Comparison of ENCODE assay signal across 8 cellular contexts in genomic region chr4:16001484-16001858, GRCh38. TPM values are rescaled to one million over a fixed set of nuclear protein-coding genes. Genes with fewer than 3 reads are reported as not detected.
DNase-seq lines count a peak whose midpoint lies in the region; ATAC-seq and TF ChIP-seq lines count a peak whose summit lies in the region.

No MANE protein-coding gene starts in this region.

- TF ChIP-seq CTCF in RWPE1 (conservative IDR thresholded peaks at IDR 0.05; ENCODE audit: low read depth) (peak; percentile 86), progenitor cell of endocrine pancreas (IDR thresholded peaks at IDR 0.05; ENCODE audit: unreplicated experiment) (peak; percentile 77)

- no peak overlapping the region for H3K27ac Mint-ChIP-seq in activated naive CD8-positive, alpha-beta T cell treated with anti-CD3 and anti-CD28 coated beads for 36 hours
- H3K27ac Mint-ChIP-seq in progenitor cell of endocrine pancreas, result no peak overlapping the region

- DNase-seq in GDM1 (lab: John Stamatoyannopoulos, UW) (peak; percentile 78), HuH-7.5 (ENCODE audit: low spot score) (peak; percentile 65), RWPE1 (ENCODE audit: low spot score) (peak; percentile 59), Right ventricle myocardium superior (peak; percentile 48), progenitor cell of endocrine pancreas (ENCODE audit: low spot score, unreplicated experiment) (peak; percentile 23), mesenteric fat pad (ENCODE audit: low spot score) (no peak)
- peak; percentile 36 for DNase-seq in activated naive CD8-positive, alpha-beta T cell treated with anti-CD3 and anti-CD28 coated beads for 36 hours

- no peaks in the 10 kb centered on the region for H3K36me3 Mint-ChIP-seq in activated naive CD8-positive, alpha-beta T cell treated with anti-CD3 and anti-CD28 coated beads for 36 hours
- peaks cover 13% of the 10 kb centered on the region for H3K36me3 Mint-ChIP-seq in progenitor cell of endocrine pancreas (ENCODE audit: insufficient read depth)

- H3K27ac ChIP-seq in RWPE1, result no peak overlapping the region

- intact Hi-C loops in Right ventricle myocardium superior (cut with DNase I), result loop anchor here (5.0 to 10.0 kb wide), 2 partner anchors 119 to 197 kb away; no protein-coding TSS in a partner anchor

- CTCF ChIA-PET in RWPE1 (lab: Yijun Ruan, JAX), result interaction anchor here (0.6 to 2.3 kb wide), 9 partner anchors 11 to 263 kb away, joined by 3 to 20 read pairs (median 4); no protein-coding TSS in a partner anchor

- POLR2A ChIA-PET in RWPE1 (lab: Yijun Ruan, JAX; ENCODE audit: low non-redundant PET), result no interaction called here

- ATAC-seq in GM21529 (IDR thresholded peaks at IDR 0.05; ENCODE audit: unreplicated experiment), result peak; percentile 97
- ATAC-seq in Right ventricle myocardium superior (ENCODE audit: poor library complexity), result peak; percentile 96

- H3K9me3 Mint-ChIP-seq in activated naive CD8-positive, alpha-beta T cell treated with anti-CD3 and anti-CD28 coated beads for 36 hours, result no peaks in the 10 kb centered on the region
- H3K9me3 Mint-ChIP-seq in progenitor cell of endocrine pancreas (ENCODE audit: low read depth), result no peaks in the 10 kb centered on the region

- no peak overlapping the region for H3K4me3 Mint-ChIP-seq in activated naive CD8-positive, alpha-beta T cell treated with anti-CD3 and anti-CD28 coated beads for 36 hours
- no peak overlapping the region for H3K4me3 Mint-ChIP-seq in progenitor cell of endocrine pancreas (ENCODE audit: low read depth)

- peaks cover 4% of the 10 kb centered on the region for H3K4me1 Mint-ChIP-seq in activated naive CD8-positive, alpha-beta T cell treated with anti-CD3 and anti-CD28 coated beads for 36 hours
- no peaks in the 10 kb centered on the region for H3K4me1 Mint-ChIP-seq in progenitor cell of endocrine pancreas (ENCODE audit: low read depth)

- H3K27me3 Mint-ChIP-seq in activated naive CD8-positive, alpha-beta T cell treated with anti-CD3 and anti-CD28 coated beads for 36 hours, result no peaks in the 10 kb centered on the region
- no peaks in the 10 kb centered on the region for H3K27me3 Mint-ChIP-seq in progenitor cell of endocrine pancreas

RNA-seq across cellular contexts. Expression of gene FGFBP2, which starts 38.5 kb away (rescaled TPM):
- 1 to 10 TPM; 8.6 to 8.9 TPM for total RNA-seq in activated naive CD8-positive, alpha-beta T cell treated with anti-CD3 and anti-CD28 coated beads for 36 hours
- 2.0 TPM for total RNA-seq in Right ventricle myocardium superior
- total RNA-seq in progenitor cell of endocrine pancreas, result not detected in 2 replicates
- 16.3 TPM for total RNA-seq in mesenteric fat pad
